Comparison of ENCODE assay signal across 14 cellular contexts in genomic region chr13:74202129-74202528, GRCh38.
DNase-seq lines count a peak whose midpoint lies in the region; ATAC-seq lines count a peak whose summit lies in the region.
"Had no signal": no experiment of that assay in that cellular context is flagged by ENCODE, and none has a peak within 500 bp of the region (broad histone marks: within the 10 kb centered on the region; RNA-seq: fewer than 3 reads in every experiment).

No MANE protein-coding gene starts in this region.

- peaks cover 1% of the 10 kb centered on the region for H3K36me3 Mint-ChIP-seq in activated CD8-positive, alpha-beta memory T cell treated with anti-CD3 and anti-CD28 coated beads, Interleukin-2, amount 10 ng/mL, durations not matched to agents 7 days and 5 days

- H3K4me3 ChIP-seq in adipocyte (ENCODE audit: low read length): no peak overlapping the region
- H3K4me3 ChIP-seq: BLaER1, GM23338 had no signal

- H3K4me1 ChIP-seq in adipocyte (ENCODE audit: control insufficient read depth, insufficient read depth, low read length): no peaks in the 10 kb centered on the region
- H3K4me1 ChIP-seq: BLaER1 had no signal

- DNase-seq in Right ventricle myocardium inferior (ENCODE audit: missing footprints): no peak
- no peak for DNase-seq in cardiac septum (ENCODE audit: low spot score)
- DNase-seq in EH (ENCODE audit: low read depth): peak; percentile 16
- DNase-seq in adipocyte (ENCODE audit: low read depth): peak; percentile 29
- DNase-seq in fibroblast of peridontal ligament (ENCODE audit: extremely low read depth): peak; percentile 65
- no peak for DNase-seq in activated CD8-positive, alpha-beta memory T cell treated with anti-CD3 and anti-CD28 coated beads, Interleukin-2, amount 10 ng/mL, durations not matched to agents 7 days and 5 days
- no peak for DNase-seq in pons (ENCODE audit: low spot score)
- DNase-seq: 8988T, AML-193, DMS 273 treated with DMSO at 0.1 percent for 48 hours, H7 had no signal

- no peak overlapping the region for H3K27ac Mint-ChIP-seq in activated CD8-positive, alpha-beta memory T cell treated with anti-CD3 and anti-CD28 coated beads, Interleukin-2, amount 10 ng/mL, durations not matched to agents 7 days and 5 days
- H3K27ac Mint-ChIP-seq: GM23338 had no signal

- H3K4me1 Mint-ChIP-seq in activated CD8-positive, alpha-beta memory T cell treated with anti-CD3 and anti-CD28 coated beads, Interleukin-2, amount 10 ng/mL, durations not matched to agents 7 days and 5 days: no peaks in the 10 kb centered on the region

- ATAC-seq in Right ventricle myocardium inferior (peak; percentile 66), GM19463 (IDR thresholded peaks at IDR 0.05; ENCODE audit: unreplicated experiment) (no peak)
- no peak for ATAC-seq in activated CD8-positive, alpha-beta memory T cell treated with anti-CD3 and anti-CD28 coated beads, Interleukin-2, amount 10 ng/mL, durations not matched to agents 7 days and 5 days
- ATAC-seq: GM23338 had no signal

- H3K9me3 ChIP-seq in adipocyte (ENCODE audit: control insufficient read depth, low read length): no peaks in the 10 kb centered on the region
- H3K9me3 ChIP-seq: BLaER1 had no signal

- H3K4me3 Mint-ChIP-seq in activated CD8-positive, alpha-beta memory T cell treated with anti-CD3 and anti-CD28 coated beads, Interleukin-2, amount 10 ng/mL, durations not matched to agents 7 days and 5 days: no peak overlapping the region
- H3K4me3 Mint-ChIP-seq: GM23338 had no signal

- intact Hi-C loops in Right ventricle myocardium inferior (cut with DNase I): no loop called here
- intact Hi-C loops in cardiac septum (cut with DNase I): no loop called here

- H3K27me3 Mint-ChIP-seq in activated CD8-positive, alpha-beta memory T cell treated with anti-CD3 and anti-CD28 coated beads, Interleukin-2, amount 10 ng/mL, durations not matched to agents 7 days and 5 days: no peaks in the 10 kb centered on the region

- H3K27me3 ChIP-seq in adipocyte (replicated peaks; ENCODE audit: control insufficient read depth, insufficient read depth, low read length): no peaks in the 10 kb centered on the region
- H3K27me3 ChIP-seq: BLaER1 had no signal

- H3K36me3 ChIP-seq in adipocyte (ENCODE audit: control insufficient read depth, insufficient read depth, low read length, severe bottlenecking): no peaks in the 10 kb centered on the region
- H3K36me3 ChIP-seq: BLaER1 had no signal

- H3K9me3 Mint-ChIP-seq in activated CD8-positive, alpha-beta memory T cell treated with anti-CD3 and anti-CD28 coated beads, Interleukin-2, amount 10 ng/mL, durations not matched to agents 7 days and 5 days (ENCODE audit: low read depth): no peaks in the 10 kb centered on the region

- H3K9ac ChIP-seq in adipocyte (ENCODE audit: low read length): no peak overlapping the region
- H3K9ac ChIP-seq: BLaER1 had no signal

- CTCF ChIA-PET in activated CD8-positive, alpha-beta memory T cell treated with anti-CD3 and anti-CD28 coated beads, Interleukin-2, amount 10 ng/mL, durations not matched to agents 7 days and 5 days (lab: Charles Lee): no interaction called here

Comparison
In these comparisons a context has a peak if more than half of its experiments do, and no peak if none do; other contexts are left out.
1. DNase-seq: peak in EH (single experiment), adipocyte (single experiment) and fibroblast of peridontal ligament (single experiment); none in Right ventricle myocardium inferior (single experiment), cardiac septum (single experiment), activated CD8-positive, alpha-beta memory T cell treated with anti-CD3 and anti-CD28 coated beads, Interleukin-2, amount 10 ng/mL, durations not matched to agents 7 days and 5 days (single experiment) and pons (single experiment).